ENCODE assay signal across 13 cellular contexts in the genomic region with DNA sequence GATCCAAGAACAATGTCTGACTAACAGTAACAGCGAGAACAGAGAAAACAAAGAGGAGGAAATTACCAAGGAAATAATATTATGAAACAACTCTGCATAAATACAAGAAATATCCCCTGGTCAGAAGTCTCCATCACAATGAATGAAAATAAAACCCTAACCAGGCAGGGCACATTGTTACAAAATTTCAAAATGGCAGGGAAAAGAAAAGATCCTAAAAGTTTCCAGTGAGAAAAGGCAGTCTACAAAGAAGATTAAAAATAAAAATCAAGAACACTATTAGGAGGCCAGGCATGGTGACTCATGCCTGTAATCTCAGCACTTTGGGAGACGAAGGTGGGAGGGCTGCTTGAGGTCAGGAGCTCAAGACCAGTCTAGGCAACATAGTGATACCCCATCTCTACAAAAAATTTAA. TPM values are rescaled to one million over a fixed set of nuclear protein-coding genes. Genes with fewer than 3 reads are reported as not detected.
DNase-seq lines count a peak whose midpoint lies in the region; ATAC-seq and TF ChIP-seq lines count a peak whose summit lies in the region.
"Had no signal": no experiment of that assay in that cellular context is flagged by ENCODE, and none has a peak within 500 bp of the region (broad histone marks: within the 10 kb centered on the region; RNA-seq: fewer than 3 reads in every experiment).

No MANE protein-coding gene starts in this region.

- DNase-seq in EL = peak; percentile 65
- no peak for DNase-seq in SK-N-SH
- no peak for DNase-seq in esophagus muscularis mucosa (ENCODE audit: extremely low spot score)
- peak; percentile 65 for DNase-seq in osteoblast (ENCODE audit: insufficient read length, low spot score, missing footprints)
- no peak for DNase-seq in cerebellar nuclear complex (lab: John Stamatoyannopoulos, UW)
- no peak for DNase-seq in NCI-H2227 treated with DMSO at 0.1 percent for 48 hours (lab: John Stamatoyannopoulos, UW)
- no peak for DNase-seq in nucleus accumbens (lab: John Stamatoyannopoulos, UW)
- DNase-seq: activated CD4-positive, CD25-positive, alpha-beta regulatory T cell; activated T-cell treated with anti-CD3 and anti-CD28 coated beads for 4 hours; Karpas-422; NCI-H2029; NK-92 treated with Interleukin-12 subunit alpha and Interleukin-12 subunit beta, amount 100 ng/mL, for 24 hours had no signal

- CTCF ChIA-PET in SK-N-SH (lab: Yijun Ruan, JAX) = no interaction called here

- H3K9me3 ChIP-seq in SK-N-SH (no peaks in the 10 kb centered on the region), esophagus muscularis mucosa (no peaks in the 10 kb centered on the region), osteoblast (ENCODE audit: low read depth, low read length) (no peaks in the 10 kb centered on the region)

- no peak for TF ChIP-seq EP300 in SK-N-SH (IDR thresholded peaks at IDR 0.05; ENCODE audit: borderline replicate concordance in 1 of 2, low read depth in 1 of 2, low read length in 1 of 2)
- no peak for TF ChIP-seq EP300 in esophagus muscularis mucosa (IDR thresholded peaks at IDR 0.05)

- H3K27me3 ChIP-seq in SK-N-SH (ENCODE audit: insufficient read depth) = no peaks in the 10 kb centered on the region
- no peaks in the 10 kb centered on the region for H3K27me3 ChIP-seq in esophagus muscularis mucosa
- no peaks in the 10 kb centered on the region for H3K27me3 ChIP-seq in osteoblast (ENCODE audit: insufficient read depth, low read length)

- WGBS in SK-N-SH (ENCODE audit: low lambda C conversion rate) = 32% methylated on average over 2 of the region's 2 CpGs
- 55% methylated on average over 2 of the region's 2 CpGs for whole genome bisulfite sequencing in esophagus muscularis mucosa

- H3K79me2 ChIP-seq in SK-N-SH (ENCODE audit: insufficient read depth) = peaks cover 99% of the 10 kb centered on the region
- H3K79me2 ChIP-seq in osteoblast (ENCODE audit: insufficient read depth, low read length) = peaks cover 94% of the 10 kb centered on the region

- H3K36me3 ChIP-seq in SK-N-SH (replicated peaks in 1 of 2; ENCODE audit: control insufficient read depth in 1 of 2, insufficient read depth in 2 of 2, low read length in 1 of 2) (peaks cover 0 to 29% of the 10 kb centered on the region in 2 experiments), esophagus muscularis mucosa (peaks cover 0 to 11% (median 8%) of the 10 kb centered on the region in 4 donors), osteoblast (ENCODE audit: insufficient read depth, low read length) (peaks cover 31% of the 10 kb centered on the region)

- H4K20me1 ChIP-seq in SK-N-SH (ENCODE audit: insufficient read depth) = peaks cover 13% of the 10 kb centered on the region
- H4K20me1 ChIP-seq in osteoblast (ENCODE audit: insufficient read depth, low read length) = peaks cover 22% of the 10 kb centered on the region

- intact Hi-C loops in esophagus muscularis mucosa (cut with DNase I) = no loop called here

- H3K9ac ChIP-seq in SK-N-SH = peak overlapping the region; percentile 13; the same call in 1 of the 2 replicates

- ATAC-seq in GM18517 (IDR thresholded peaks at IDR 0.05; ENCODE audit: unreplicated experiment) = no peak

- no peak for TF ChIP-seq RAD21 in SK-N-SH (IDR thresholded peaks at IDR 0.05; ENCODE audit: low read length)

- peak overlapping the region in 1 of 2 experiments; percentile 94; a peak in 2 of 4 replicates for H3K27ac ChIP-seq in SK-N-SH (ENCODE audit: low read depth in 2 of 2, low read length in 1 of 2)
- H3K27ac ChIP-seq in esophagus muscularis mucosa (replicated peaks in 1 of 4) = peak overlapping the region; percentile 19 to 60 (median 36)
- peak overlapping the region; percentile 58 for H3K27ac ChIP-seq in osteoblast (ENCODE audit: low read depth, low read length)

- H3K4me1 ChIP-seq in SK-N-SH (ENCODE audit: control insufficient read depth in 1 of 2, insufficient read depth in 2 of 2, low read depth in 1 of 2, low read length in 1 of 2) = peaks cover 3 to 34% of the 10 kb centered on the region in 2 experiments; a peak in 3 of 4 replicates
- H3K4me1 ChIP-seq in esophagus muscularis mucosa = peaks cover 27 to 93% (median 80%) of the 10 kb centered on the region in 4 donors
- H3K4me1 ChIP-seq in osteoblast (ENCODE audit: insufficient read depth, low read length) = peaks cover 53% of the 10 kb centered on the region

- peaks cover 61% of the 10 kb centered on the region for H3F3A ChIP-seq in SK-N-SH (replicated peaks; ENCODE audit: insufficient read depth)

- H3K9me2 ChIP-seq in SK-N-SH = no peaks in the 10 kb centered on the region

- POLR2A ChIA-PET in SK-N-SH (lab: Yijun Ruan, JAX) = no interaction called here

- no peak for TF ChIP-seq POLR2A in esophagus muscularis mucosa (IDR thresholded peaks at IDR 0.05; ENCODE audit: low read depth)

- H3K4me3 ChIP-seq in SK-N-SH (ENCODE audit: low read depth in 2 of 2, low read length in 1 of 2) = no peak overlapping the region
- H3K4me3 ChIP-seq in esophagus muscularis mucosa = no peak overlapping the region
- H3K4me3 ChIP-seq in osteoblast (ENCODE audit: insufficient read depth, low read length) = no peak overlapping the region

- TF ChIP-seq CTCF in SK-N-SH (IDR thresholded peaks at IDR 0.05) (no peak), esophagus muscularis mucosa (IDR thresholded peaks at IDR 0.05) (no peak), osteoblast (IDR thresholded peaks at IDR 0.05; ENCODE audit: extremely low read depth, low read depth, low read length) (no peak)

- H2AFZ ChIP-seq in SK-N-SH (ENCODE audit: low read depth) (no peak overlapping the region), osteoblast (ENCODE audit: low read length) (no peak overlapping the region)

- H3K4me2 ChIP-seq in SK-N-SH (peak overlapping the region; percentile 18; the same call in 1 of the 2 replicates), osteoblast (ENCODE audit: insufficient read depth, low read length) (peak overlapping the region; percentile 29)

TF ChIP-seq in SK-N-SH, 30 proteins besides CTCF, POLR2A, EP300 and RAD21:
- TF ChIP-seq JUND (IDR thresholded peaks at IDR 0.05) = peak; percentile 56; the same call in 1 of the 2 replicates
- TF ChIP-seq, protein P1, sequence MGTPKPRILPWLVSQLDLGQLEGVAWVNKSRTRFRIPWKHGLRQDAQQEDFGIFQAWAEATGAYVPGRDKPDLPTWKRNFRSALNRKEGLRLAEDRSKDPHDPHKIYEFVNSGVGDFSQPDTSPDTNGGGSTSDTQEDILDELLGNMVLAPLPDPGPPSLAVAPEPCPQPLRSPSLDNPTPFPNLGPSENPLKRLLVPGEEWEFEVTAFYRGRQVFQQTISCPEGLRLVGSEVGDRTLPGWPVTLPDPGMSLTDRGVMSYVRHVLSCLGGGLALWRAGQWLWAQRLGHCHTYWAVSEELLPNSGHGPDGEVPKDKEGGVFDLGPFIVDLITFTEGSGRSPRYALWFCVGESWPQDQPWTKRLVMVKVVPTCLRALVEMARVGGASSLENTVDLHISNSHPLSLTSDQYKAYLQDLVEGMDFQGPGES (IDR thresholded peaks at IDR 0.05; ENCODE audit: low read depth, low read length) = no peak
- TF ChIP-seq, protein P2, sequence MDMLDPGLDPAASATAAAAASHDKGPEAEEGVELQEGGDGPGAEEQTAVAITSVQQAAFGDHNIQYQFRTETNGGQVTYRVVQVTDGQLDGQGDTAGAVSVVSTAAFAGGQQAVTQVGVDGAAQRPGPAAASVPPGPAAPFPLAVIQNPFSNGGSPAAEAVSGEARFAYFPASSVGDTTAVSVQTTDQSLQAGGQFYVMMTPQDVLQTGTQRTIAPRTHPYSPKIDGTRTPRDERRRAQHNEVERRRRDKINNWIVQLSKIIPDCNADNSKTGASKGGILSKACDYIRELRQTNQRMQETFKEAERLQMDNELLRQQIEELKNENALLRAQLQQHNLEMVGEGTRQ (IDR thresholded peaks at IDR 0.05; ENCODE audit: borderline replicate concordance, low read depth, low read length) = no peak
- no peak for TF ChIP-seq POLR2AphosphoS5 (IDR thresholded peaks at IDR 0.05; ENCODE audit: low read depth, low read length)
- peak; percentile 52; the same call in 1 of the 2 replicates for TF ChIP-seq FOSL2 (IDR thresholded peaks at IDR 0.05; ENCODE audit: borderline replicate concordance, low read depth)

RNA-seq across cellular contexts. Expression of a gene that starts 47.9 kb away (rescaled TPM):
- 40.1 and 54.5 TPM in 2 replicates for polyA plus RNA-seq in SK-N-SH (2012; rRNA removed)
- polyA plus RNA-seq in SK-N-SH (2012; cell fraction: cytosol; rRNA removed) = 55.0 and 64.1 TPM in 2 replicates
- polyA plus RNA-seq in SK-N-SH (2012; cell fraction: nucleus; rRNA removed) = 45.4 and 71.7 TPM in 2 replicates
- total RNA-seq in esophagus muscularis mucosa = 100 to 1,000 TPM; 293 to 397 (median 370) TPM
- 220 and 280 TPM in 2 replicates for total RNA-seq in osteoblast

Comparison
In these comparisons a context has a peak if more than half of its experiments do, and no peak if none do; other contexts are left out.
1. DNase-seq: peak in EL (single experiment) and osteoblast (single experiment); none in SK-N-SH (single experiment), esophagus muscularis mucosa (single experiment), cerebellar nuclear complex (0 of 2), NCI-H2227 treated with DMSO at 0.1 percent for 48 hours (single experiment) and nucleus accumbens (0 of 56).